ENCODE assay signal across 14 cellular contexts in genomic region chr18:58805482-58806187, GRCh38. TPM values are rescaled to one million over a fixed set of nuclear protein-coding genes. Genes with fewer than 3 reads are reported as not detected.
DNase-seq lines count a peak whose midpoint lies in the region; ATAC-seq, FAIRE-seq and TF ChIP-seq lines count a peak whose summit lies in the region.
"Had no signal": no experiment of that assay in that cellular context is flagged by ENCODE, and none has a peak within 500 bp of the region (broad histone marks: within the 10 kb centered on the region; RNA-seq: fewer than 3 reads in every experiment).

No MANE protein-coding gene starts in this region.

- H3K27ac ChIP-seq in PC-9, result no peak overlapping the region
- H3K27ac ChIP-seq in CD4-positive, alpha-beta memory T cell (ENCODE audit: low read depth, low read length), result no peak overlapping the region

- H3K4me1 Mint-ChIP-seq in CD4-positive, alpha-beta memory T cell, result peaks cover 0 to under 1% (median 0%) of the 10 kb centered on the region in 4 donors

- H3K9me3 ChIP-seq in PC-9 (ENCODE audit: insufficient read depth, low read depth), result no peaks in the 10 kb centered on the region
- no peaks in the 10 kb centered on the region for H3K9me3 ChIP-seq in CD4-positive, alpha-beta memory T cell (ENCODE audit: control insufficient read depth in 1 of 2, low read length in 2 of 2)

- no peaks in the 10 kb centered on the region for H3K79me2 ChIP-seq in PC-9 (ENCODE audit: low read depth)

- peak overlapping the region; percentile 64; the same call in 1 of the 2 replicates for H2AFZ ChIP-seq in PC-9

- no peaks in the 10 kb centered on the region for H3K36me3 Mint-ChIP-seq in CD4-positive, alpha-beta memory T cell

- no peak overlapping the region for H3K4me3 Mint-ChIP-seq in CD4-positive, alpha-beta memory T cell
- H3K4me3 Mint-ChIP-seq: stimulated activated naive CD8-positive, alpha-beta T cell treated with anti-CD3 and anti-CD28 coated beads, Interleukin-15, Interleukin-2, amounts not matched to agents 100 ng/mL and 50 ng/mL, for 24 hours had no signal

- H3K27me3 ChIP-seq in PC-9 (ENCODE audit: insufficient read depth, low read depth), result no peaks in the 10 kb centered on the region
- no peaks in the 10 kb centered on the region for H3K27me3 ChIP-seq in CD4-positive, alpha-beta memory T cell (ENCODE audit: insufficient read depth, low read length)

- no peak for FAIRE-seq in D721Med (lab: Jason Lieb, UNC)
- FAIRE-seq: islet of Langerhans, RCC 7860 had no signal

- TF ChIP-seq CTCF in D721Med (IDR thresholded peaks at IDR 0.05; ENCODE audit: insufficient read depth, missing control alignments) (no peak), PC-9 (conservative IDR thresholded peaks at IDR 0.05) (no peak)

- 0 out of 2 replicates have a peak, but pooled peaks cover 3% of the 10 kb centered on the region for H3F3A ChIP-seq in PC-9 (ENCODE audit: insufficient read depth, low read depth)

- no peak overlapping the region for H3K27ac Mint-ChIP-seq in CD4-positive, alpha-beta memory T cell
- H3K27ac Mint-ChIP-seq: stimulated activated naive CD8-positive, alpha-beta T cell treated with anti-CD3 and anti-CD28 coated beads, Interleukin-15, Interleukin-2, amounts not matched to agents 100 ng/mL and 50 ng/mL, for 24 hours had no signal

- no TSS peak for BruUV-seq in PC-9 (replicated peaks; lab: Mats Ljungman, UMichigan)

- H4K20me1 ChIP-seq in PC-9 (ENCODE audit: insufficient read depth), result no peaks in the 10 kb centered on the region

- H3K36me3 ChIP-seq in PC-9 (ENCODE audit: low read depth), result no peaks in the 10 kb centered on the region
- no peaks in the 10 kb centered on the region for H3K36me3 ChIP-seq in CD4-positive, alpha-beta memory T cell (ENCODE audit: insufficient read depth, low read length)

- intact Hi-C loops in PC-9 (cut with micrococcal nuclease; ENCODE audit: unreplicated experiment), result no loop called here
- intact Hi-C loops in CD4-positive, alpha-beta memory T cell (cut with micrococcal nuclease), result no loop called here

- H3K4me3 ChIP-seq in PC-9, result no peak overlapping the region
- H3K4me3 ChIP-seq in CD4-positive, alpha-beta memory T cell (ENCODE audit: low read length in 2 of 2), result no peak overlapping the region

- ATAC-seq in GM21717 (IDR thresholded peaks at IDR 0.05; ENCODE audit: unreplicated experiment), result no peak
- ATAC-seq: HCT116 had no signal

- POLR2A ChIA-PET in PC-9 (lab: Charles Lee; ENCODE audit: unreplicated experiment), result no interaction called here
- POLR2A ChIA-PET in CD4-positive, alpha-beta memory T cell (lab: Charles Lee; ENCODE audit: partially characterized antibody), result no interaction called here

- H3K4me2 ChIP-seq in PC-9, result no peak overlapping the region

- CTCF ChIA-PET in PC-9 (lab: Charles Lee), result no interaction called here
- CTCF ChIA-PET in CD4-positive, alpha-beta memory T cell (lab: Charles Lee; ENCODE audit: partially characterized antibody), result interaction anchor here (0.8 kb wide), 1 partner anchor 23 kb away, joined by 3 read pairs; no protein-coding TSS in a partner anchor

- H3K27me3 Mint-ChIP-seq in CD4-positive, alpha-beta memory T cell, result peaks cover 13 to 15% of the 10 kb centered on the region in 2 donors

- peaks cover 0 to 4% (median 0%) of the 10 kb centered on the region in 8 donors for H3K9me3 Mint-ChIP-seq in CD4-positive, alpha-beta memory T cell
- H3K9me3 Mint-ChIP-seq: stimulated activated naive CD8-positive, alpha-beta T cell treated with anti-CD3 and anti-CD28 coated beads, Interleukin-15, Interleukin-2, amounts not matched to agents 100 ng/mL and 50 ng/mL, for 24 hours had no signal

- H3K4me1 ChIP-seq in PC-9 (replicated peaks; ENCODE audit: insufficient read depth), result no peaks in the 10 kb centered on the region
- H3K4me1 ChIP-seq in CD4-positive, alpha-beta memory T cell (ENCODE audit: insufficient read depth, low read length), result no peaks in the 10 kb centered on the region

- no peaks in the 10 kb centered on the region for H3K9me2 ChIP-seq in PC-9 (ENCODE audit: insufficient read depth)

- DNase-seq in D721Med (ENCODE audit: insufficient read length, low spot score) (peak; percentile 68), NCI-H1436 treated with DMSO at 0.1 percent for 48 hours (lab: John Stamatoyannopoulos, UW) (peak; percentile 55), PC-9 (no peak), medulla oblongata (ENCODE audit: extremely low spot score) (peak; percentile 63), NCI-H1694 treated with DMSO at 0.1 percent for 48 hours (lab: John Stamatoyannopoulos, UW) (no peak), SW 1271 (lab: John Stamatoyannopoulos, UW) (no peak)
- DNase-seq in CD4-positive, alpha-beta memory T cell, result no peak
- DNase-seq: Karpas-422; stimulated activated CD4-positive, alpha-beta T cell treated with anti-CD3 and anti-CD28 coated beads, Interleukin-1b, Interleukin-23, amount 100 ng/mL, for 48 hours had no signal

RNA-seq across cellular contexts. Expression of gene ZNF532, which starts 59.0 kb away (rescaled TPM):
- total RNA-seq in PC-9 (2021), result 19.1 and 21.1 TPM in 2 replicates
- total RNA-seq in CD4-positive, alpha-beta memory T cell, result 1 to 10 TPM; 7.8 to 9.2 TPM
- 1 to 10 TPM in 1 of 2 donors, not detected in 1; 1.1 TPM for polyA plus RNA-seq in CD4-positive, alpha-beta memory T cell

Comparison
In these comparisons a context has a peak if more than half of its experiments do, and no peak if none do; other contexts are left out.
1. DNase-seq: peak in D721Med (single experiment), NCI-H1436 treated with DMSO at 0.1 percent for 48 hours (single experiment) and medulla oblongata (single experiment); none in PC-9 (0 of 2), NCI-H1694 treated with DMSO at 0.1 percent for 48 hours (single experiment), SW 1271 (0 of 2) and CD4-positive, alpha-beta memory T cell (0 of 5).